ENCODE assay signal across 1 cellular context in genomic region chr11:34379539-34379938, GRCh38.
A peak's percentile ranks its signal among the peaks of the same experiment; 100 is the strongest.
TF ChIP-seq lines count a peak whose summit lies in the region.

No MANE protein-coding gene starts in this region.

TF ChIP-seq in liver, 16 proteins besides CTCF, POLR2A, EP300 and RAD21:
- peak; percentile 25 for TF ChIP-seq HNF4G (IDR thresholded peaks at IDR 0.05)
- peak; percentile 55 for TF ChIP-seq SP1 (IDR thresholded peaks at IDR 0.05)
- TF ChIP-seq JUND (IDR thresholded peaks at IDR 0.05) = no peak
- TF ChIP-seq TAF1 (conservative IDR thresholded peaks at IDR 0.05) = no peak
- peak; percentile 16 for TF ChIP-seq YY1 (IDR thresholded peaks at IDR 0.05)
- TF ChIP-seq ZBTB33 (IDR thresholded peaks at IDR 0.05) = no peak
- peak; percentile 52 to 69 for TF ChIP-seq HNF4A (conservative IDR thresholded peaks at IDR 0.05)
- TF ChIP-seq RXRA (IDR thresholded peaks at IDR 0.05) = peak; percentile 69 to 80
- no peak for TF ChIP-seq EGR1 (IDR thresholded peaks at IDR 0.05; ENCODE audit: low read depth in 2 of 2)
- no peak for TF ChIP-seq MAX (IDR thresholded peaks at IDR 0.05)
- TF ChIP-seq NR2F2 (IDR thresholded peaks at IDR 0.05) = peak; percentile 36
- TF ChIP-seq GABPA (IDR thresholded peaks at IDR 0.05 in 1 of 2, conservative IDR thresholded peaks at IDR 0.05 in 1 of 2) = no peak
- TF ChIP-seq FOXA2 (IDR thresholded peaks at IDR 0.05) = no peak
- no peak for TF ChIP-seq FOXA1 (IDR thresholded peaks at IDR 0.05)
- TF ChIP-seq REST (IDR thresholded peaks at IDR 0.05) = no peak
- peak; percentile 16 for TF ChIP-seq ATF3 (IDR thresholded peaks at IDR 0.05)
